1 cellular context compared by ENCODE assay signal in the genomic region with DNA sequence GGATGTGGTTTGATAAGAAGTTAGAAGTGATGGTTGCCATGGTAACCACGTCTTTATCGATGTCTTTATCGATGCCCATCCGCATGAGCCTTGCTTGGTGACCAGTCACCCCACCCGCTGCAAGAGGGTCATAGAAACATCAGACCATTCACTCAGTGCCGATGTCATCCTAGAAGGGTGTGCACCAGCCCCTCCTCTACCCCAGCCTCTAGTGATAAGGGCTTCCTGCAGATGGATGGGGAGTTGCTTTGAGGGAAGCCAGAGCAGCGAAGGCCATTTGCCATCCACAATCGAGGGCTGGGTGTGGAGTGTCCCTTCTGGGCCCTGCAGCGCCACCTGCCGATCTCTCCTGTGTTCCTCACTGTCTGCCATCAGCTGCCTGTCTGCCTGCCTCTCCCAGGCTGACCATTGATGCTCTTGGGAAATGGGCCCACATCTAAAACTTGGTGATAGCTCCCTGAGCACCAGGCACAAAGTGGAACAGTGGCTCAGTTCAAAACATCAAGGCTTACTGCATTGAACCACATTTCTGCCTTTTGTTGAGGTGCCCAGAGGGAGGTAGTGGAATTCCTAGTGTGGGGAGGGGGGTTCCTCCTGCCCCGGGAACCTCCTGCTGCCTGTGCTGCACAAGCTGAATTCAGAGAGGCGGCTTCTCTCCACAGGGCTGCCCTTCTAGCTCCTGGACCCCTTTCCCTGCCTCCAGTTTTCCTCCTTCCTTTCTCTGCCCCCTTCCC.
TF ChIP-seq lines count a peak whose summit lies in the region.

No MANE protein-coding gene starts in this region.

TF ChIP-seq in HepG2, 621 proteins besides CTCF, POLR2A, EP300 and RAD21 (continued from another document and continues in another):
- TF ChIP-seq, protein P1, sequence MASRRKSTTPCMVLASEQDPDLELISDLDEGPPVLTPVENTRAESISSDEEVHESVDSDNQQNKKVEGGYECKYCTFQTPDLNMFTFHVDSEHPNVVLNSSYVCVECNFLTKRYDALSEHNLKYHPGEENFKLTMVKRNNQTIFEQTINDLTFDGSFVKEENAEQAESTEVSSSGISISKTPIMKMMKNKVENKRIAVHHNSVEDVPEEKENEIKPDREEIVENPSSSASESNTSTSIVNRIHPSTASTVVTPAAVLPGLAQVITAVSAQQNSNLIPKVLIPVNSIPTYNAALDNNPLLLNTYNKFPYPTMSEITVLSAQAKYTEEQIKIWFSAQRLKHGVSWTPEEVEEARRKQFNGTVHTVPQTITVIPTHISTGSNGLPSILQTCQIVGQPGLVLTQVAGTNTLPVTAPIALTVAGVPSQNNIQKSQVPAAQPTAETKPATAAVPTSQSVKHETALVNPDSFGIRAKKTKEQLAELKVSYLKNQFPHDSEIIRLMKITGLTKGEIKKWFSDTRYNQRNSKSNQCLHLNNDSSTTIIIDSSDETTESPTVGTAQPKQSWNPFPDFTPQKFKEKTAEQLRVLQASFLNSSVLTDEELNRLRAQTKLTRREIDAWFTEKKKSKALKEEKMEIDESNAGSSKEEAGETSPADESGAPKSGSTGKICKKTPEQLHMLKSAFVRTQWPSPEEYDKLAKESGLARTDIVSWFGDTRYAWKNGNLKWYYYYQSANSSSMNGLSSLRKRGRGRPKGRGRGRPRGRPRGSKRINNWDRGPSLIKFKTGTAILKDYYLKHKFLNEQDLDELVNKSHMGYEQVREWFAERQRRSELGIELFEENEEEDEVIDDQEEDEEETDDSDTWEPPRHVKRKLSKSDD (CRISPR knock-in tag; IDR thresholded peaks at IDR 0.05; ENCODE audit: low read depth) = no peak
- TF ChIP-seq, protein P2, sequence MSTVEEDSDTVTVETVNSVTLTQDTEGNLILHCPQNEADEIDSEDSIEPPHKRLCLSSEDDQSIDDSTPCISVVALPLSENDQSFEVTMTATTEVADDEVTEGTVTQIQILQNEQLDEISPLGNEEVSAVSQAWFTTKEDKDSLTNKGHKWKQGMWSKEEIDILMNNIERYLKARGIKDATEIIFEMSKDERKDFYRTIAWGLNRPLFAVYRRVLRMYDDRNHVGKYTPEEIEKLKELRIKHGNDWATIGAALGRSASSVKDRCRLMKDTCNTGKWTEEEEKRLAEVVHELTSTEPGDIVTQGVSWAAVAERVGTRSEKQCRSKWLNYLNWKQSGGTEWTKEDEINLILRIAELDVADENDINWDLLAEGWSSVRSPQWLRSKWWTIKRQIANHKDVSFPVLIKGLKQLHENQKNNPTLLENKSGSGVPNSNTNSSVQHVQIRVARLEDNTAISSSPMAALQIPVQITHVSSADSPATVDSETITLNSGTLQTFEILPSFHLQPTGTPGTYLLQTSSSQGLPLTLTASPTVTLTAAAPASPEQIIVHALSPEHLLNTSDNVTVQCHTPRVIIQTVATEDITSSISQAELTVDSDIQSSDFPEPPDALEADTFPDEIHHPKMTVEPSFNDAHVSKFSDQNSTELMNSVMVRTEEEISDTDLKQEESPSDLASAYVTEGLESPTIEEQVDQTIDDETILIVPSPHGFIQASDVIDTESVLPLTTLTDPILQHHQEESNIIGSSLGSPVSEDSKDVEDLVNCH (CRISPR knock-in tag; IDR thresholded peaks at IDR 0.05) = no peak
- TF ChIP-seq ZNF570 (CRISPR knock-in tag; IDR thresholded peaks at IDR 0.05; ENCODE audit: borderline replicate concordance) = no peak
- no peak for TF ChIP-seq ZNF678 (CRISPR knock-in tag; IDR thresholded peaks at IDR 0.05)
- TF ChIP-seq DR1 (CRISPR knock-in tag; IDR thresholded peaks at IDR 0.05) = no peak
- TF ChIP-seq RFX1 (IDR thresholded peaks at IDR 0.05) = peak; percentile 74
- no peak for TF ChIP-seq PPARG (CRISPR knock-in tag; conservative IDR thresholded peaks at IDR 0.05)
- TF ChIP-seq RXRB (CRISPR knock-in tag; IDR thresholded peaks at IDR 0.05; ENCODE audit: borderline replicate concordance) = no peak
- TF ChIP-seq DNMT1 (CRISPR knock-in tag; IDR thresholded peaks at IDR 0.05) = no peak
- no peak for TF ChIP-seq RELA (CRISPR knock-in tag; IDR thresholded peaks at IDR 0.05)
- TF ChIP-seq, protein P3, sequence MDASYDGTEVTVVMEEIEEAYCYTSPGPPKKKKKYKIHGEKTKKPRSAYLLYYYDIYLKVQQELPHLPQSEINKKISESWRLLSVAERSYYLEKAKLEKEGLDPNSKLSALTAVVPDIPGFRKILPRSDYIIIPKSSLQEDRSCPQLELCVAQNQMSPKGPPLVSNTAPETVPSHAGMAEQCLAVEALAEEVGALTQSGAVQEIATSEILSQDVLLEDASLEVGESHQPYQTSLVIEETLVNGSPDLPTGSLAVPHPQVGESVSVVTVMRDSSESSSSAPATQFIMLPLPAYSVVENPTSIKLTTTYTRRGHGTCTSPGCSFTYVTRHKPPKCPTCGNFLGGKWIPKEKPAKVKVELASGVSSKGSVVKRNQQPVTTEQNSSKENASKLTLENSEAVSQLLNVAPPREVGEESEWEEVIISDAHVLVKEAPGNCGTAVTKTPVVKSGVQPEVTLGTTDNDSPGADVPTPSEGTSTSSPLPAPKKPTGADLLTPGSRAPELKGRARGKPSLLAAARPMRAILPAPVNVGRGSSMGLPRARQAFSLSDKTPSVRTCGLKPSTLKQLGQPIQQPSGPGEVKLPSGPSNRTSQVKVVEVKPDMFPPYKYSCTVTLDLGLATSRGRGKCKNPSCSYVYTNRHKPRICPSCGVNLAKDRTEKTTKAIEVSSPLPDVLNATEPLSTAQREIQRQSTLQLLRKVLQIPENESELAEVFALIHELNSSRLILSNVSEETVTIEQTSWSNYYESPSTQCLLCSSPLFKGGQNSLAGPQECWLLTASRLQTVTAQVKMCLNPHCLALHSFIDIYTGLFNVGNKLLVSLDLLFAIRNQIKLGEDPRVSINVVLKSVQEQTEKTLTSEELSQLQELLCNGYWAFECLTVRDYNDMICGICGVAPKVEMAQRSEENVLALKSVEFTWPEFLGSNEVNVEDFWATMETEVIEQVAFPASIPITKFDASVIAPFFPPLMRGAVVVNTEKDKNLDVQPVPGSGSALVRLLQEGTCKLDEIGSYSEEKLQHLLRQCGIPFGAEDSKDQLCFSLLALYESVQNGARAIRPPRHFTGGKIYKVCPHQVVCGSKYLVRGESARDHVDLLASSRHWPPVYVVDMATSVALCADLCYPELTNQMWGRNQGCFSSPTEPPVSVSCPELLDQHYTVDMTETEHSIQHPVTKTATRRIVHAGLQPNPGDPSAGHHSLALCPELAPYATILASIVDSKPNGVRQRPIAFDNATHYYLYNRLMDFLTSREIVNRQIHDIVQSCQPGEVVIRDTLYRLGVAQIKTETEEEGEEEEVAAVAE (CRISPR knock-in tag; IDR thresholded peaks at IDR 0.05; ENCODE audit: borderline replicate concordance) = no peak
- no peak for TF ChIP-seq MTA1 (CRISPR knock-in tag; IDR thresholded peaks at IDR 0.05; ENCODE audit: borderline replicate concordance)
- TF ChIP-seq ZSCAN9 (CRISPR knock-in tag; IDR thresholded peaks at IDR 0.05; ENCODE audit: borderline replicate concordance) = no peak
- TF ChIP-seq XRCC5 (optimal IDR thresholded peaks at IDR 0.05; ENCODE audit: low read length) = peak; percentile 91
- TF ChIP-seq, protein P4, sequence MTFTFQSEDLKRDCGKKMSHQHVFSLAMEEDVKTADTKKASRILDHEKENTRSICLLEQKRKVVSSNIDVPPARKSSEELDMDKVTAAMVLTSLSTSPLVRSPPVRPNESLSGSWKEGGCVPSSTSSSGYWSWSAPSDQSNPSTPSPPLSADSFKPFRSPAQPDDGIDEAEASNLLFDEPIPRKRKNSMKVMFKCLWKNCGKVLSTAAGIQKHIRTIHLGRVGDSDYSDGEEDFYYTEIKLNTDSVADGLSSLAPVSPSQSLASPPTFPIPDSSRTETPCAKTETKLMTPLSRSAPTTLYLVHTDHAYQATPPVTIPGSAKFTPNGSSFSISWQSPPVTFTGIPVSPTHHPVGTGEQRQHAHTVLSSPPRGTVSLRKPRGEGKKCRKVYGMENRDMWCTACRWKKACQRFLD (CRISPR knock-in tag; IDR thresholded peaks at IDR 0.05; ENCODE audit: borderline replicate concordance) = no peak
- TF ChIP-seq SP5 (CRISPR knock-in tag; IDR thresholded peaks at IDR 0.05; ENCODE audit: borderline replicate concordance, low read depth) = no peak
- no peak for TF ChIP-seq ZNF333 (CRISPR knock-in tag; IDR thresholded peaks at IDR 0.05; ENCODE audit: borderline replicate concordance)
- TF ChIP-seq PCBP2 (optimal IDR thresholded peaks at IDR 0.05; ENCODE audit: low read depth, low read length, poor library complexity, severe bottlenecking) = no peak
- TF ChIP-seq MEIS1 (CRISPR knock-in tag; IDR thresholded peaks at IDR 0.05; ENCODE audit: borderline replicate concordance) = no peak
- TF ChIP-seq ZBTB38 (CRISPR knock-in tag; IDR thresholded peaks at IDR 0.05) = 0 out of 2 replicates have a peak, but pooled peaks have one; percentile 41
- TF ChIP-seq, protein P5, sequence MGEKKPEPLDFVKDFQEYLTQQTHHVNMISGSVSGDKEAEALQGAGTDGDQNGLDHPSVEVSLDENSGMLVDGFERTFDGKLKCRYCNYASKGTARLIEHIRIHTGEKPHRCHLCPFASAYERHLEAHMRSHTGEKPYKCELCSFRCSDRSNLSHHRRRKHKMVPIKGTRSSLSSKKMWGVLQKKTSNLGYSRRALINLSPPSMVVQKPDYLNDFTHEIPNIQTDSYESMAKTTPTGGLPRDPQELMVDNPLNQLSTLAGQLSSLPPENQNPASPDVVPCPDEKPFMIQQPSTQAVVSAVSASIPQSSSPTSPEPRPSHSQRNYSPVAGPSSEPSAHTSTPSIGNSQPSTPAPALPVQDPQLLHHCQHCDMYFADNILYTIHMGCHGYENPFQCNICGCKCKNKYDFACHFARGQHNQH (CRISPR knock-in tag; IDR thresholded peaks at IDR 0.05) = no peak
- TF ChIP-seq TP53 (CRISPR knock-in tag; conservative IDR thresholded peaks at IDR 0.05) = no peak
- TF ChIP-seq HNRNPLL (IDR thresholded peaks at IDR 0.05; ENCODE audit: low read depth, low read length, poor library complexity, severe bottlenecking) = no peak
- TF ChIP-seq, protein P6, sequence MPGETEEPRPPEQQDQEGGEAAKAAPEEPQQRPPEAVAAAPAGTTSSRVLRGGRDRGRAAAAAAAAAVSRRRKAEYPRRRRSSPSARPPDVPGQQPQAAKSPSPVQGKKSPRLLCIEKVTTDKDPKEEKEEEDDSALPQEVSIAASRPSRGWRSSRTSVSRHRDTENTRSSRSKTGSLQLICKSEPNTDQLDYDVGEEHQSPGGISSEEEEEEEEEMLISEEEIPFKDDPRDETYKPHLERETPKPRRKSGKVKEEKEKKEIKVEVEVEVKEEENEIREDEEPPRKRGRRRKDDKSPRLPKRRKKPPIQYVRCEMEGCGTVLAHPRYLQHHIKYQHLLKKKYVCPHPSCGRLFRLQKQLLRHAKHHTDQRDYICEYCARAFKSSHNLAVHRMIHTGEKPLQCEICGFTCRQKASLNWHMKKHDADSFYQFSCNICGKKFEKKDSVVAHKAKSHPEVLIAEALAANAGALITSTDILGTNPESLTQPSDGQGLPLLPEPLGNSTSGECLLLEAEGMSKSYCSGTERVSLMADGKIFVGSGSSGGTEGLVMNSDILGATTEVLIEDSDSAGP (CRISPR knock-in tag; IDR thresholded peaks at IDR 0.05; ENCODE audit: borderline replicate concordance) = 0 out of 2 replicates have a peak, but pooled peaks have one; percentile 18
- TF ChIP-seq, protein P7, sequence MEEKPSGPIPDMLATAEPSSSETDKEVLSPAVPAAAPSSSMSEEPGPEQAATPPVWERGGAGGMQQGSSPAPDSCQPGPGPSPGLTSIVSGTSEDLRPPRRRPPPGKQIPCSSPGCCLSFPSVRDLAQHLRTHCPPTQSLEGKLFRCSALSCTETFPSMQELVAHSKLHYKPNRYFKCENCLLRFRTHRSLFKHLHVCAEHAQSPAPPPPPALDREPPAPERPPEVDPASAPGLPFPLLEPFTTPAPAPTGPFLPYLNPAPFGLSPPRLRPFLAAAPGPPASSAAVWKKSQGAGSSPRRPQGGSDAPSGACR (CRISPR knock-in tag; IDR thresholded peaks at IDR 0.05) = no peak
- TF ChIP-seq, protein P8, sequence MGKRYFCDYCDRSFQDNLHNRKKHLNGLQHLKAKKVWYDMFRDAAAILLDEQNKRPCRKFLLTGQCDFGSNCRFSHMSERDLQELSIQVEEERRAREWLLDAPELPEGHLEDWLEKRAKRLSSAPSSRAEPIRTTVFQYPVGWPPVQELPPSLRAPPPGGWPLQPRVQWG (CRISPR knock-in tag; IDR thresholded peaks at IDR 0.05; ENCODE audit: borderline replicate concordance, low read depth) = no peak
- TF ChIP-seq ZNF326 (CRISPR knock-in tag; IDR thresholded peaks at IDR 0.05; ENCODE audit: borderline replicate concordance) = no peak
- TF ChIP-seq ARNTL (CRISPR knock-in tag; IDR thresholded peaks at IDR 0.05) = no peak
- TF ChIP-seq NFIB (CRISPR knock-in tag; IDR thresholded peaks at IDR 0.05; ENCODE audit: borderline replicate concordance) = no peak
- no peak for TF ChIP-seq ZNF562 (CRISPR knock-in tag; IDR thresholded peaks at IDR 0.05; ENCODE audit: borderline replicate concordance)
- peak; percentile 69 for TF ChIP-seq STAG1 (CRISPR knock-in tag; IDR thresholded peaks at IDR 0.05)
- TF ChIP-seq ISL2 (CRISPR knock-in tag; IDR thresholded peaks at IDR 0.05) = no peak
- TF ChIP-seq RCOR2 (CRISPR knock-in tag; IDR thresholded peaks at IDR 0.05) = no peak
- TF ChIP-seq MAF1 (CRISPR knock-in tag; IDR thresholded peaks at IDR 0.05; ENCODE audit: borderline replicate concordance) = no peak
- no peak for TF ChIP-seq TBX3 (IDR thresholded peaks at IDR 0.05; ENCODE audit: borderline replicate concordance)
- no peak for TF ChIP-seq TAF15 (IDR thresholded peaks at IDR 0.05; ENCODE audit: low read depth, low read length, poor library complexity, severe bottlenecking)
- TF ChIP-seq, protein P9, sequence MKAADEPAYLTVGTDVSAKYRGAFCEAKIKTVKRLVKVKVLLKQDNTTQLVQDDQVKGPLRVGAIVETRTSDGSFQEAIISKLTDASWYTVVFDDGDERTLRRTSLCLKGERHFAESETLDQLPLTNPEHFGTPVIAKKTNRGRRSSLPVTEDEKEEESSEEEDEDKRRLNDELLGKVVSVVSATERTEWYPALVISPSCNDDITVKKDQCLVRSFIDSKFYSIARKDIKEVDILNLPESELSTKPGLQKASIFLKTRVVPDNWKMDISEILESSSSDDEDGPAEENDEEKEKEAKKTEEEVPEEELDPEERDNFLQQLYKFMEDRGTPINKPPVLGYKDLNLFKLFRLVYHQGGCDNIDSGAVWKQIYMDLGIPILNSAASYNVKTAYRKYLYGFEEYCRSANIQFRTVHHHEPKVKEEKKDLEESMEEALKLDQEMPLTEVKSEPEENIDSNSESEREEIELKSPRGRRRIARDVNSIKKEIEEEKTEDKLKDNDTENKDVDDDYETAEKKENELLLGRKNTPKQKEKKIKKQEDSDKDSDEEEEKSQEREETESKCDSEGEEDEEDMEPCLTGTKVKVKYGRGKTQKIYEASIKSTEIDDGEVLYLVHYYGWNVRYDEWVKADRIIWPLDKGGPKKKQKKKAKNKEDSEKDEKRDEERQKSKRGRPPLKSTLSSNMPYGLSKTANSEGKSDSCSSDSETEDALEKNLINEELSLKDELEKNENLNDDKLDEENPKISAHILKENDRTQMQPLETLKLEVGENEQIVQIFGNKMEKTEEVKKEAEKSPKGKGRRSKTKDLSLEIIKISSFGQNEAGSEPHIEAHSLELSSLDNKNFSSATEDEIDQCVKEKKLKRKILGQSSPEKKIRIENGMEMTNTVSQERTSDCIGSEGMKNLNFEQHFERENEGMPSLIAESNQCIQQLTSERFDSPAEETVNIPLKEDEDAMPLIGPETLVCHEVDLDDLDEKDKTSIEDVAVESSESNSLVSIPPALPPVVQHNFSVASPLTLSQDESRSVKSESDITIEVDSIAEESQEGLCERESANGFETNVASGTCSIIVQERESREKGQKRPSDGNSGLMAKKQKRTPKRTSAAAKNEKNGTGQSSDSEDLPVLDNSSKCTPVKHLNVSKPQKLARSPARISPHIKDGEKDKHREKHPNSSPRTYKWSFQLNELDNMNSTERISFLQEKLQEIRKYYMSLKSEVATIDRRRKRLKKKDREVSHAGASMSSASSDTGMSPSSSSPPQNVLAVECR (CRISPR knock-in tag; IDR thresholded peaks at IDR 0.05; ENCODE audit: borderline replicate concordance) = no peak
- peak; percentile 8; the same call in 1 of the 2 replicates for TF ChIP-seq SMC3 (IDR thresholded peaks at IDR 0.05; ENCODE audit: low read length)
- 0 out of 2 replicates have a peak, but pooled peaks have one; percentile 25 for TF ChIP-seq TRIM24 (CRISPR knock-in tag; IDR thresholded peaks at IDR 0.05)
